11 cellular contexts compared by ENCODE assay signal in the genomic region with DNA sequence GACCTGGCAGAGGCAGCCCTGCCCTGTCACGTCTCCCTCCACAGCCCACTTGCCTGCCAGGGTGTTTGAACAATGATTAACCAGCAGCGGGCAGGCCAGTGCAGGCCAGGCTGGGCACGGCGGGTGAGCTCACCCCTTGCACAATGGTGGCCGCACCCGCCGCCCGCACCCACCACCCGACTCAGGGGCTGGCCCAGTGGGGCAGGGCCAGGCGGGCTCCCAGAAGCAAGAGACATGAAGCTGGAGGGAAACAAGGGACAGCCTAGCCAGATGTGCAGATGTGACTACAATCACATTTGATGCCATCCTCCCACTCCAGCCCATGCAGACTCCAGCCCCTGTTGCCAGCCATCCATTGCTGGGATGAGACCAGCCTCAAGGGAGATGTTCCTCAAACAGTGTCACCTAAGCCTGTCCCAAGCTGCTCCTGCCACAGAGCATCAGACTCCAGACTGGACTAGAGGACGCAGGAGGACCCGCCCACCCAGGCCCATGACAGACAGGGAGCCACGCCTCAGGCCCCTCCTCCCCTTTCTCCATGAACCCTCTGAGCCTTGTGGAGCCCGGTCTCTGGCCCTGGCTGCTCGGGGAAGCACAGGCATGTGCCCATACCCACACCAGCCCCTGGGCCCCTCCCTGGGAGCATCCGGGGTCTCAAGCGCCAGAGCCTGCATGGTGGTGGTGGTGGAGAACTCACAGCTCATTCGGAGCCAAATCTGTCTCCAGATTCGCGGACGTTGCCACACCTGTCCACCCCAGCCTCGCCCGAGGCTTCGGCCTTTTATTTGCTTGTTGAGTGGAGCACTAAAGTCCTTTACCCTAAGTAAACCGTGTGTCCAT. TPM values are rescaled to one million over a fixed set of nuclear protein-coding genes. Genes with fewer than 3 reads are reported as not detected.
A peak's percentile ranks its signal among the peaks of the same experiment; 100 is the strongest.
DNase-seq lines count a peak whose midpoint lies in the region; ATAC-seq and TF ChIP-seq lines count a peak whose summit lies in the region.
"Had no signal": no experiment of that assay in that cellular context is flagged by ENCODE, and none has a peak within 500 bp of the region (broad histone marks: within the 10 kb centered on the region; RNA-seq: fewer than 3 reads in every experiment).

No MANE protein-coding gene starts in this region.

- peaks cover 0 to 4% of the 10 kb centered on the region in 2 donors for H3K4me1 ChIP-seq in breast epithelium
- peaks cover 8 to 72% (median 48%) of the 10 kb centered on the region in 4 donors for H3K4me1 ChIP-seq in upper lobe of left lung

- no peaks in the 10 kb centered on the region for H3K9me3 Mint-ChIP-seq in MCF 10A (ENCODE audit: unreplicated experiment)
- H3K9me3 Mint-ChIP-seq in activated T-cell treated with anti-CD3 and anti-CD28 coated beads, Interleukin-2, amount 50 U/mL, for 72 hours, result no peaks in the 10 kb centered on the region
- H3K9me3 Mint-ChIP-seq: T-cell had no signal

- intact Hi-C loops in MCF 10A (cut with micrococcal nuclease) (loop anchor here (1.0 kb wide), 2 partner anchors 45 to 111 kb away; a partner anchor contains a TSS), breast epithelium (cut with DNase I; ENCODE audit: low total_unique reads) (no loop called here)

- no peaks in the 10 kb centered on the region for H3K27me3 Mint-ChIP-seq in MCF 10A (ENCODE audit: insufficient read depth, unreplicated experiment)
- no peaks in the 10 kb centered on the region for H3K27me3 Mint-ChIP-seq in activated T-cell treated with anti-CD3 and anti-CD28 coated beads, Interleukin-2, amount 50 U/mL, for 72 hours (ENCODE audit: low read depth)
- H3K27me3 Mint-ChIP-seq: T-cell had no signal

- H3K9me3 ChIP-seq in breast epithelium (no peaks in the 10 kb centered on the region), upper lobe of left lung (no peaks in the 10 kb centered on the region)

- TF ChIP-seq POLR2A in breast epithelium (IDR thresholded peaks at IDR 0.05) (no peak), upper lobe of left lung (IDR thresholded peaks at IDR 0.05) (peak in 1 of 4 donors; percentile 59)

- CTCF ChIA-PET in MCF 10A (lab: Yijun Ruan, JAX), result interaction anchor here (0.5 to 5.1 kb wide), 28 partner anchors 10 to 493 kb away, joined by 3 to 57 read pairs (median 4); a partner anchor contains a TSS

- POLR2A ChIA-PET in MCF 10A (lab: Yijun Ruan, JAX), result interaction anchor here (0.6 to 5.5 kb wide), 16 partner anchors 12 to 128 kb away, joined by 3 to 77 read pairs (median 7); a partner anchor contains a TSS

- H3K27me3 ChIP-seq in breast epithelium (no peaks in the 10 kb centered on the region), upper lobe of left lung (no peaks in the 10 kb centered on the region)

- ATAC-seq in left lobe of liver, result peak; percentile 71
- peak; percentile 57 to 78 for ATAC-seq in upper lobe of left lung (ENCODE audit: low FRiP score in 2 of 2)
- ATAC-seq in activated T-cell treated with anti-CD3 and anti-CD28 coated beads, Interleukin-2, amount 50 U/mL, for 72 hours (replicated peaks in 1 of 2), result no peak
- ATAC-seq: T-cell had no signal

- peak overlapping the region; percentile 67 for H3K27ac Mint-ChIP-seq in MCF 10A (ENCODE audit: low read depth, unreplicated experiment)
- H3K27ac Mint-ChIP-seq in activated T-cell treated with anti-CD3 and anti-CD28 coated beads, Interleukin-2, amount 50 U/mL, for 72 hours, result no peak overlapping the region
- H3K27ac Mint-ChIP-seq: T-cell had no signal

- WGBS in upper lobe of left lung, 2 donors, result 64 to 70% methylated on average over 14 to 21 of the region's 25 CpGs

- H3K27ac ChIP-seq in breast epithelium (peak overlapping the region in 1 of 2 donors; percentile 11), VCaP (peak overlapping the region; percentile 71), upper lobe of left lung (peak overlapping the region; percentile 72 to 95 (median 80))

- H3K4me1 Mint-ChIP-seq in MCF 10A (ENCODE audit: insufficient read depth, unreplicated experiment), result peaks cover 39% of the 10 kb centered on the region
- no peaks in the 10 kb centered on the region for H3K4me1 Mint-ChIP-seq in activated T-cell treated with anti-CD3 and anti-CD28 coated beads, Interleukin-2, amount 50 U/mL, for 72 hours (ENCODE audit: low read depth)
- H3K4me1 Mint-ChIP-seq: T-cell had no signal

- H3K36me3 ChIP-seq in breast epithelium (no peaks in the 10 kb centered on the region), upper lobe of left lung (no peaks in the 10 kb centered on the region)

- peak in 1 of 4 donors; percentile 61 for TF ChIP-seq EP300 in upper lobe of left lung (IDR thresholded peaks at IDR 0.05)

- TF ChIP-seq CTCF in MCF 10A (IDR thresholded peaks at IDR 0.05; ENCODE audit: unreplicated experiment) (peak; percentile 49), breast epithelium (IDR thresholded peaks at IDR 0.05) (no peak), VCaP (conservative IDR thresholded peaks at IDR 0.05) (peak; percentile 12; the same call in 1 of the 2 replicates), upper lobe of left lung (IDR thresholded peaks at IDR 0.05) (peak in 4 of 6 experiments; percentile 10 to 40 (median 32)), GM20000 (IDR thresholded peaks at IDR 0.05; ENCODE audit: extremely low read depth, missing control alignments) (no peak)

- peak; percentile 94 for DNase-seq in MCF 10A (ENCODE audit: unreplicated experiment)
- no peak for DNase-seq in breast epithelium (ENCODE audit: low spot score in 2 of 2)
- DNase-seq in left lobe of liver (ENCODE audit: low spot score), result peak; percentile 95
- peak; percentile 91 to 93 for DNase-seq in upper lobe of left lung
- no peak for DNase-seq in GM20000 (ENCODE audit: low spot score)
- no peak for DNase-seq in NCI-H2196 treated with DMSO at 0.1 percent for 48 hours (lab: John Stamatoyannopoulos, UW; ENCODE audit: unreplicated experiment)
- DNase-seq in activated T-cell treated with anti-CD3 and anti-CD28 coated beads, Interleukin-2, amount 50 U/mL, for 72 hours, result no peak
- DNase-seq: activated CD8-positive, alpha-beta memory T cell treated with anti-CD3 and anti-CD28 coated beads, Interleukin-2, amount 50 U/mL, for 48 hours; stimulated activated CD8-positive, alpha-beta memory T cell treated with anti-CD3 and anti-CD28 coated beads, Interleukin-4, amount 100 ng/mL, for 48 hours; T-cell had no signal

- no TSS peak for BruUV-seq in MCF 10A (replicated peaks; lab: Mats Ljungman, UMichigan)

- no peaks in the 10 kb centered on the region for H3K36me3 Mint-ChIP-seq in MCF 10A (ENCODE audit: insufficient read depth, unreplicated experiment)
- H3K36me3 Mint-ChIP-seq in activated T-cell treated with anti-CD3 and anti-CD28 coated beads, Interleukin-2, amount 50 U/mL, for 72 hours (ENCODE audit: insufficient read depth in 2 of 2), result no peaks in the 10 kb centered on the region
- H3K36me3 Mint-ChIP-seq: T-cell had no signal

- H3K4me3 ChIP-seq in breast epithelium, result no peak overlapping the region
- no peak overlapping the region for H3K4me3 ChIP-seq in upper lobe of left lung

- no peak overlapping the region for H3K4me3 Mint-ChIP-seq in MCF 10A (ENCODE audit: unreplicated experiment)
- no peak overlapping the region for H3K4me3 Mint-ChIP-seq in activated T-cell treated with anti-CD3 and anti-CD28 coated beads, Interleukin-2, amount 50 U/mL, for 72 hours
- H3K4me3 Mint-ChIP-seq: T-cell had no signal

RNA-seq across cellular contexts. Expression of a gene that starts 45.0 kb away (rescaled TPM):
- total RNA-seq in MCF 10A (2022), result 214 and 232 TPM in 2 replicates
- total RNA-seq in breast epithelium, result 10 to 100 TPM in 2 of 3 donors, 1 to 10 TPM in 1; 2.6 to 51.8 (median 38.7) TPM
- 537 TPM for total RNA-seq in left lobe of liver
- total RNA-seq in upper lobe of left lung, result 100 to 1,000 TPM in 5 of 6 donors, 10 to 100 TPM in 1; 74.4 to 213 (median 154) TPM
- under 1 TPM; 0.16 to 0.38 TPM for total RNA-seq in activated T-cell treated with anti-CD3 and anti-CD28 coated beads, Interleukin-2, amount 50 U/mL, for 72 hours

Comparison
In these comparisons a context has a peak if more than half of its experiments do, and no peak if none do; other contexts are left out.
1. DNase-seq: peak in MCF 10A (single experiment), left lobe of liver (single experiment) and upper lobe of left lung (2 of 2); none in breast epithelium (0 of 2), GM20000 (single experiment), NCI-H2196 treated with DMSO at 0.1 percent for 48 hours (single experiment) and activated T-cell treated with anti-CD3 and anti-CD28 coated beads, Interleukin-2, amount 50 U/mL, for 72 hours (0 of 2).
2. CTCF ChIP-seq: peak in MCF 10A (single experiment), VCaP (single experiment) and upper lobe of left lung (4 of 6); none in breast epithelium (0 of 3) and GM20000 (single experiment).
3. ATAC-seq: peak in left lobe of liver (single experiment) and upper lobe of left lung (2 of 2); none in activated T-cell treated with anti-CD3 and anti-CD28 coated beads, Interleukin-2, amount 50 U/mL, for 72 hours (0 of 2).